21 cellular contexts compared by ENCODE assay signal in the genomic region with DNA sequence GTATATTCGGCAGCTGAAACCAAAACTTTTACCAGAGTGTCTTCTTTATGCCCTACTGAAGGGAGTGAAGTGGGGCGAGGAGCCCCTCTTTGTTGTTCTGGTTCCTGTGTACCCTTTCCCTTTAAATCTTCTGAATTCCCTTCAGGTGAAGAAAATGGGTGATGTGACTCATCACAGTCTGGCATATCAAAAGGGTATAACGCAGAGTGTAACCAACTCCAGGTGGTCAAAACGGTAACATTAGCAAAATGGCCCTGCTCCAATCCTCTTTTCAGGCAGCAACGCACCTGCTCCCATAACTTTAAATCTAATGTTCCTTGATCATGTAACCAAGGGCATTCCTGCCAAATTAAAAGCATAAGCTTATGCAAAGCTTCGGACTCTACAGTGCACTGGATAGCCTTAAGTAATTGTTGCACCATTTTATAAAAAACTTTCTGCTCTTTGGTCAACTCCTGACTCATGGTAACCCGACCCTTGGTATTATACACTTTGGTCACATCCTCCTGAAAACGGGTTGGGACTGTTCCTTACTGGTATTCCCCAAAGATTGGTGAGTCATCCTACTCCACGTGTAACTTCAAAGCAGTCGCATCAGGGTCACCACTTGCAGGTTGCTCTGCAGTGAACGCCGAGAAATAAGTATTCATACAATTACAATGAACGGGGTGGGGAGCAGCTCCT.
DNase-seq lines count a peak whose midpoint lies in the region; ATAC-seq lines count a peak whose summit lies in the region.
"Had no signal": no experiment of that assay in that cellular context is flagged by ENCODE, and none has a peak within 500 bp of the region (broad histone marks: within the 10 kb centered on the region; RNA-seq: fewer than 3 reads in every experiment).

No MANE protein-coding gene starts in this region.

- DNase-seq in DMS53 (lab: John Stamatoyannopoulos, UW): peak; percentile 81
- peak; percentile 86 for DNase-seq in HT1080 (ENCODE audit: low read depth)
- DNase-seq in SW480 (ENCODE audit: low spot score): peak; percentile 63
- peak; percentile 27 for DNase-seq in iPS-NIHi11 (ENCODE audit: low spot score)
- no peak for DNase-seq in glomerular visceral epithelial cell (ENCODE audit: extremely low spot score)
- DNase-seq in germinal center (ENCODE audit: low spot score): no peak
- DNase-seq: activated CD4-positive, alpha-beta memory T cell treated with anti-CD3 and anti-CD28 coated beads for 36 hours; activated T-cell treated with anti-CD3 and anti-CD28 coated beads, Interleukin-2, amount 50 U/mL, for 24 hours; body of pancreas; Caco-2; dermis blood vessel endothelial cell; erythroblast; islet precursor cell; natural killer cell; NCI-H2029; Peyer's patch; small intestine; testis had no signal

- ATAC-seq in GM19467 (IDR thresholded peaks at IDR 0.05; ENCODE audit: unreplicated experiment) (no peak), GM18511 (IDR thresholded peaks at IDR 0.05; ENCODE audit: unreplicated experiment) (no peak)
- ATAC-seq: body of pancreas, heart left ventricle, natural killer cell had no signal

Comparison
In these comparisons a context has a peak if more than half of its experiments do, and no peak if none do; other contexts are left out.
1. DNase-seq: peak in DMS53 (single experiment), HT1080 (single experiment), SW480 (single experiment) and iPS-NIHi11 (single experiment); none in glomerular visceral epithelial cell (single experiment) and germinal center (single experiment).